23 cellular contexts compared by ENCODE assay signal in the genomic region with DNA sequence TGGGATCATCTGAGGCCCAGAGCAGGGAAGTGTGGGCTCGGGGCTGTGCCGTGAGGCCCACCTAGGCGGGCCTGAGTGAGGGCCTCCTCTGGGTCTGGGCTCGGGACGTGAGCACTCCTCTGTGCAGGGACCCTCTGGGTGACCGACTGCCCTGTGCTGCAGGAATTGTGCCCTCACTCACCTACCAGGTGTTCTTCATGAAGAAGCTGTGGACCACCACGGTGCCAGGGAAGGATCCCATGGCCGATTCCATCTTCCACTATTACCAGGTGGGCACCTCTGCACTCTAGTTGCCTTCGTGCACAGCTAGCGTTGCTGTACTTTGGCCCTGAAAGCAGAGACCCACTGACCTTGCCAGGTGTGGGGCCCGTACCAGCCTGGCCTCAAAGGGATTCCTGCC.
"Had no signal": no experiment of that assay in that cellular context is flagged by ENCODE, and none has a peak within 500 bp of the region (broad histone marks: within the 10 kb centered on the region; RNA-seq: fewer than 3 reads in every experiment).

No MANE protein-coding gene starts in this region.

- H3K9ac ChIP-seq: parathyroid adenoma had no signal

- DNase-seq: dermis blood vessel endothelial cell; erythroblast; foreskin keratinocyte; hippocampal formation; left colon; mesendoderm; naive thymus-derived CD4-positive, alpha-beta T cell; nucleus accumbens; retina; right lobe of liver; stimulated activated CD4-positive, alpha-beta T cell treated with anti-CD3 and anti-CD28 coated beads, Interleukin-15, amount 100 ng/mL, for 24 hours; stimulated activated CD4-positive, alpha-beta T cell treated with anti-CD3 and anti-CD28 coated beads, Interleukin-1b, Interleukin-23, amount 100 ng/mL, for 48 hours; stimulated activated CD4-positive, alpha-beta T cell treated with anti-CD3 and anti-CD28 coated beads, Interleukin-4, amount 100 ng/mL, for 24 hours had no signal

- H3K36me3 Mint-ChIP-seq: naive thymus-derived CD4-positive, alpha-beta T cell; stimulated activated memory B cell treated with anti-CD40 and anti-IgM and Interleukin-4, amounts not matched to agents 10 μg/mL and 1 μg/mL and 100 μg/mL, for 72 hours had no signal

- H3K36me3 ChIP-seq: tibial artery, upper lobe of left lung, vagina had no signal

- H3K4me3 Mint-ChIP-seq: naive thymus-derived CD4-positive, alpha-beta T cell; neural crest cell; stimulated activated memory B cell treated with anti-CD40 and anti-IgM and Interleukin-4, amounts not matched to agents 10 μg/mL and 1 μg/mL and 100 μg/mL, for 72 hours; stimulated activated naive CD8-positive, alpha-beta T cell treated with anti-CD3 and anti-CD28 coated beads, Interleukin-15, Interleukin-2, amounts not matched to agents 100 ng/mL and 50 ng/mL, for 24 hours had no signal

- H3K9me3 Mint-ChIP-seq: naive thymus-derived CD4-positive, alpha-beta T cell; stimulated activated memory B cell treated with anti-CD40 and anti-IgM and Interleukin-4, amounts not matched to agents 10 μg/mL and 1 μg/mL and 100 μg/mL, for 72 hours; stimulated activated naive CD8-positive, alpha-beta T cell treated with anti-CD3 and anti-CD28 coated beads, Interleukin-15, Interleukin-2, amounts not matched to agents 100 ng/mL and 50 ng/mL, for 24 hours had no signal

- ATAC-seq: foreskin keratinocyte; left colon; naive thymus-derived CD4-positive, alpha-beta T cell; psoas muscle; right lobe of liver; stimulated activated memory B cell treated with anti-CD40 and anti-IgM and Interleukin-4, amounts not matched to agents 10 μg/mL and 1 μg/mL and 100 μg/mL, for 72 hours had no signal

- FAIRE-seq: colon, endothelial cell of umbilical vein had no signal

- H3K27ac ChIP-seq: foreskin keratinocyte, parathyroid adenoma, psoas muscle, right lobe of liver, tibial artery, upper lobe of left lung, vagina had no signal

- H3K9me3 ChIP-seq: psoas muscle, right lobe of liver, tibial artery, upper lobe of left lung, vagina had no signal

- H3K4me1 Mint-ChIP-seq: neural crest cell; stimulated activated memory B cell treated with anti-CD40 and anti-IgM and Interleukin-4, amounts not matched to agents 10 μg/mL and 1 μg/mL and 100 μg/mL, for 72 hours had no signal

- H2AFZ ChIP-seq: parathyroid adenoma had no signal

- H3K27ac Mint-ChIP-seq: stimulated activated memory B cell treated with anti-CD40 and anti-IgM and Interleukin-4, amounts not matched to agents 10 μg/mL and 1 μg/mL and 100 μg/mL, for 72 hours; stimulated activated naive CD8-positive, alpha-beta T cell treated with anti-CD3 and anti-CD28 coated beads, Interleukin-15, Interleukin-2, amounts not matched to agents 100 ng/mL and 50 ng/mL, for 24 hours had no signal

- H3K4me3 ChIP-seq: psoas muscle, right lobe of liver, tibial artery, upper lobe of left lung, vagina had no signal

- H3K27me3 Mint-ChIP-seq: naive thymus-derived CD4-positive, alpha-beta T cell; stimulated activated naive CD8-positive, alpha-beta T cell treated with anti-CD3 and anti-CD28 coated beads, Interleukin-15, Interleukin-2, amounts not matched to agents 100 ng/mL and 50 ng/mL, for 24 hours had no signal

- H3K27me3 ChIP-seq: foreskin keratinocyte, right lobe of liver, tibial artery, upper lobe of left lung, vagina had no signal

- H3K4me1 ChIP-seq: foreskin keratinocyte, parathyroid adenoma, psoas muscle, right lobe of liver, upper lobe of left lung, vagina had no signal

- H3K79me2 ChIP-seq: parathyroid adenoma had no signal
